In genomic region chr10:50406457-50407076, GRCh38 we compare ENCODE assay signal across 21 cellular contexts.
DNase-seq lines count a peak whose midpoint lies in the region; ATAC-seq and TF ChIP-seq lines count a peak whose summit lies in the region.
"Had no signal": no experiment of that assay in that cellular context is flagged by ENCODE, and none has a peak within 500 bp of the region (broad histone marks: within the 10 kb centered on the region; RNA-seq: fewer than 3 reads in every experiment).

No MANE protein-coding gene starts in this region.

- ATAC-seq in T-helper 17 cell (no peak), foreskin keratinocyte (peak; percentile 18)
- ATAC-seq: CD8-positive, alpha-beta T cell had no signal

- H2AFZ ChIP-seq in mammary epithelial cell (ENCODE audit: low read depth, low read length): no peak overlapping the region

- H3K4me1 Mint-ChIP-seq in MCF 10A (ENCODE audit: insufficient read depth, unreplicated experiment): peaks cover 30% of the 10 kb centered on the region
- peaks cover 18% of the 10 kb centered on the region for H3K4me1 Mint-ChIP-seq in T-helper 17 cell
- H3K4me1 Mint-ChIP-seq in immature natural killer cell: peaks cover 20 to 39% of the 10 kb centered on the region in 2 donors

- H3K9ac ChIP-seq in mammary epithelial cell (ENCODE audit: insufficient read depth, low read length): no peak overlapping the region
- H3K9ac ChIP-seq: BLaER1 treated with 17β-estradiol and CSF1 and Interleukin-3, amounts not matched to agents 10 nM and 100 nM had no signal

- in situ Hi-C loops in mammary epithelial cell (cut with MboI; ENCODE audit: low sequenced_read_pairs in 2 of 2): no loop called here

- H3K36me3 ChIP-seq in mammary epithelial cell (ENCODE audit: insufficient read depth, low read length) (no peaks in the 10 kb centered on the region), thyroid gland (no peaks in the 10 kb centered on the region)

- H3K4me3 ChIP-seq in mammary epithelial cell (replicated peaks in 1 of 3; ENCODE audit: insufficient read depth in 1 of 3, low read depth in 2 of 3, low read length in 3 of 3): no peak overlapping the region
- no peak overlapping the region for H3K4me3 ChIP-seq in thyroid gland (replicated peaks in 1 of 3)
- H3K4me3 ChIP-seq: BLaER1 treated with 17β-estradiol and CSF1 and Interleukin-3, amounts not matched to agents 10 nM and 100 nM had no signal

- BruUV-seq in MCF 10A (replicated peaks; lab: Mats Ljungman, UMichigan) (no TSS peak), mammary epithelial cell (replicated peaks; lab: Mats Ljungman, UMichigan) (no TSS peak)

- H3K9me3 ChIP-seq in mammary epithelial cell (replicated peaks; ENCODE audit: insufficient read depth, low read length) (peaks cover 3% of the 10 kb centered on the region), T-helper 17 cell (ENCODE audit: control insufficient read depth, low read length, poor library complexity, severe bottlenecking) (no peaks in the 10 kb centered on the region), thyroid gland (no peaks in the 10 kb centered on the region)

- H3K27me3 Mint-ChIP-seq in MCF 10A (ENCODE audit: insufficient read depth, unreplicated experiment) (no peaks in the 10 kb centered on the region), T-helper 17 cell (no peaks in the 10 kb centered on the region), immature natural killer cell (ENCODE audit: low read depth in 3 of 3) (peaks cover 0 to 3% (median 0%) of the 10 kb centered on the region in 3 donors)

- intact Hi-C loops in MCF 10A (cut with micrococcal nuclease): no loop called here
- intact Hi-C loops in mammary epithelial cell (cut with micrococcal nuclease): no loop called here
- intact Hi-C loops in thyroid gland (cut with DNase I): no loop called here

- no peaks in the 10 kb centered on the region for H4K20me1 ChIP-seq in mammary epithelial cell (ENCODE audit: insufficient read depth, low read length)

- H3K9me3 Mint-ChIP-seq in MCF 10A (ENCODE audit: unreplicated experiment) (no peaks in the 10 kb centered on the region), immature natural killer cell (peaks cover 0 to 5% (median 0%) of the 10 kb centered on the region in 6 donors)
- H3K9me3 Mint-ChIP-seq: HFFc6 had no signal

- H3K27ac ChIP-seq in mammary epithelial cell (ENCODE audit: insufficient read depth, low read depth, low read length) (no peak overlapping the region), foreskin keratinocyte (peak overlapping the region; percentile 48), thyroid gland (no peak overlapping the region)
- H3K27ac ChIP-seq: 22Rv1; BLaER1 treated with 17β-estradiol and CSF1 and Interleukin-3, amounts not matched to agents 10 nM and 100 nM had no signal

- WGBS in mammary epithelial cell (ENCODE audit: low coverage, missing lambda C conversion rate): 100% methylated on average over 1 of the region's 2 CpGs
- 84 to 97% methylated on average over 2 of the region's 2 CpGs for WGBS in thyroid gland, 2 donors

- peaks cover 25% of the 10 kb centered on the region for H3K4me1 ChIP-seq in mammary epithelial cell (ENCODE audit: insufficient read depth, low read length)
- peaks cover 46% of the 10 kb centered on the region for H3K4me1 ChIP-seq in foreskin keratinocyte
- H3K4me1 ChIP-seq in thyroid gland: peaks cover 0 to 11% of the 10 kb centered on the region in 2 donors

- H3K27me3 ChIP-seq in mammary epithelial cell (ENCODE audit: insufficient read depth, low read length) (no peaks in the 10 kb centered on the region), foreskin keratinocyte (no peaks in the 10 kb centered on the region), thyroid gland (no peaks in the 10 kb centered on the region)
- H3K27me3 ChIP-seq: BLaER1 treated with 17β-estradiol and CSF1 and Interleukin-3, amounts not matched to agents 10 nM and 100 nM had no signal

- no peak for TF ChIP-seq CTCF in MCF 10A (IDR thresholded peaks at IDR 0.05; ENCODE audit: unreplicated experiment)
- no peak for TF ChIP-seq CTCF in mammary epithelial cell (conservative IDR thresholded peaks at IDR 0.05 in 1 of 2, IDR thresholded peaks at IDR 0.05 in 1 of 2; ENCODE audit: extremely low read depth in 1 of 2, insufficient read depth in 1 of 2, low read depth in 1 of 2, low read length in 2 of 2)
- TF ChIP-seq CTCF in foreskin keratinocyte (conservative IDR thresholded peaks at IDR 0.05): no peak
- no peak for TF ChIP-seq CTCF in thyroid gland (IDR thresholded peaks at IDR 0.05)

- no peak for DNase-seq in MCF 10A (ENCODE audit: unreplicated experiment)
- no peak for DNase-seq in mammary epithelial cell
- no peak for DNase-seq in T-helper 17 cell
- DNase-seq in foreskin keratinocyte: no peak
- DNase-seq in immature natural killer cell: no peak
- DNase-seq in DMS 273 (lab: John Stamatoyannopoulos, UW; ENCODE audit: unreplicated experiment): no peak
- no peak for DNase-seq in thyroid gland
- DNase-seq in ureter (ENCODE audit: low spot score): no peak
- DNase-seq: ACHN; CD8-positive, alpha-beta T cell; DMS79; HFFc6; NCI-H1417; NCI-H1694 treated with DMSO at 0.1 percent for 48 hours; NCI-H2081 treated with DMSO at 0.1 percent for 48 hours; NCI-H446 treated with DMSO at 0.1 percent for 48 hours; NCI-H526 treated with DMSO at 0.1 percent for 48 hours; SHP77 had no signal

- H3K36me3 Mint-ChIP-seq in MCF 10A (ENCODE audit: insufficient read depth, unreplicated experiment): peaks cover 6% of the 10 kb centered on the region
- peaks cover 5% of the 10 kb centered on the region for H3K36me3 Mint-ChIP-seq in T-helper 17 cell (ENCODE audit: low read depth)
- peaks cover 4 to 10% (median 7%) of the 10 kb centered on the region in 3 donors for H3K36me3 Mint-ChIP-seq in immature natural killer cell

- CTCF ChIA-PET in MCF 10A (lab: Yijun Ruan, JAX) (interaction anchor here (0.9 to 2.0 kb wide), 3 partner anchors 9 to 97 kb away, joined by 3 to 5 read pairs (median 5); no protein-coding TSS in a partner anchor), mammary epithelial cell (lab: Charles Lee; ENCODE audit: low non-redundant PET) (no interaction called here)

- no peak overlapping the region for H3K4me2 ChIP-seq in mammary epithelial cell (ENCODE audit: insufficient read depth, low read depth, low read length)
- H3K4me2 ChIP-seq: BLaER1 treated with 17β-estradiol and CSF1 and Interleukin-3, amounts not matched to agents 10 nM and 100 nM had no signal

- POLR2A ChIA-PET in MCF 10A (lab: Yijun Ruan, JAX): interaction anchor here (0.6 to 2.8 kb wide), 6 partner anchors 7 to 216 kb away, joined by 3 to 15 read pairs (median 4); no protein-coding TSS in a partner anchor

- H3K27ac Mint-ChIP-seq in MCF 10A (ENCODE audit: low read depth, unreplicated experiment) (peak overlapping the region; percentile 25), T-helper 17 cell (peak overlapping the region; percentile 68), immature natural killer cell (no peak overlapping the region)
- H3K27ac Mint-ChIP-seq: CD8-positive, alpha-beta T cell; HFFc6; T-helper 1 cell treated with Interleukin-12 subunit alpha and Interleukin-12 subunit beta and Interleukin-4 antibody, amounts not matched to agents 30 μg/mL and 1 μg/mL, for 36 hours had no signal

- no peak for TF ChIP-seq POLR2A in thyroid gland (IDR thresholded peaks at IDR 0.05)

- peaks cover 89% of the 10 kb centered on the region for H3K79me2 ChIP-seq in mammary epithelial cell (ENCODE audit: insufficient read depth, low read length)

- dilution Hi-C loops in mammary epithelial cell (cut with HindIII; ENCODE audit: low sequenced_read_pairs): no loop called here

- H3K4me3 Mint-ChIP-seq in MCF 10A (ENCODE audit: unreplicated experiment) (no peak overlapping the region), T-helper 17 cell (no peak overlapping the region), immature natural killer cell (no peak overlapping the region)
- H3K4me3 Mint-ChIP-seq: CD8-positive, alpha-beta T cell; HFFc6; T-helper 1 cell treated with Interleukin-12 subunit alpha and Interleukin-12 subunit beta and Interleukin-4 antibody, amounts not matched to agents 30 μg/mL and 1 μg/mL, for 36 hours had no signal

Comparison
In these comparisons a context has a peak if more than half of its experiments do, and no peak if none do; other contexts are left out.
1. H3K27ac Mint-ChIP-seq: peak in MCF 10A (single experiment) and T-helper 17 cell (single experiment); none in immature natural killer cell (0 of 6).